8 cellular contexts compared by ENCODE assay signal in genomic region chr14:88189040-88189839, GRCh38.
DNase-seq lines count a peak whose midpoint lies in the region; TF ChIP-seq lines count a peak whose summit lies in the region.

No MANE protein-coding gene starts in this region.

- peaks cover 7% of the 10 kb centered on the region for H3K4me1 Mint-ChIP-seq in MCF 10A (ENCODE audit: insufficient read depth, unreplicated experiment)

- CTCF ChIA-PET in HEK293 (lab: Yijun Ruan, JAX) = interaction anchor here (0.6 to 5.0 kb wide), 51 partner anchors 10 to 718 kb away, joined by 3 to 58 read pairs (median 4); partner anchors contain the start of gene SPATA7
- CTCF ChIA-PET in MCF 10A (lab: Yijun Ruan, JAX) = interaction anchor here (0.5 to 5.5 kb wide), 82 partner anchors 8 to 478 kb away, joined by 3 to 84 read pairs (median 4); partner anchors contain the start of gene SPATA7

- H3K27ac Mint-ChIP-seq in MCF 10A (ENCODE audit: low read depth, unreplicated experiment) = no peak overlapping the region

- no peaks in the 10 kb centered on the region for H4K20me1 ChIP-seq in smooth muscle cell (ENCODE audit: low read depth)

- TF ChIP-seq CTCF in HEK293 (tag by site-specific recombination; IDR thresholded peaks at IDR 0.05) (peak; percentile 58; the same call in 1 of the 2 replicates), MCF 10A (IDR thresholded peaks at IDR 0.05; ENCODE audit: unreplicated experiment) (peak; percentile 69), smooth muscle cell (IDR thresholded peaks at IDR 0.05; ENCODE audit: borderline replicate concordance, insufficient read depth, poor library complexity, severe bottlenecking) (peak; percentile 65)

- no peak overlapping the region for H3K27ac ChIP-seq in HEK293 (ENCODE audit: extremely low read depth, low read depth, low read length)
- H3K27ac ChIP-seq in SK-N-MC = no peak overlapping the region
- H3K27ac ChIP-seq in smooth muscle cell (ENCODE audit: low read depth) = no peak overlapping the region

- BruUV-seq in MCF 10A (replicated peaks; lab: Mats Ljungman, UMichigan) = no TSS peak

- peak overlapping the region; percentile 79 for H3K4me2 ChIP-seq in smooth muscle cell

- H3K79me2 ChIP-seq in smooth muscle cell (ENCODE audit: low read depth) = no peaks in the 10 kb centered on the region

- H3K4me1 ChIP-seq in HEK293 (ENCODE audit: control insufficient read depth, insufficient read depth, low read length) (peaks cover 2% of the 10 kb centered on the region; the same call in 1 of the 2 replicates), smooth muscle cell (ENCODE audit: low read depth) (peaks cover 25% of the 10 kb centered on the region)

- H3K9ac ChIP-seq in SK-N-MC (ENCODE audit: insufficient read length) = no peak overlapping the region
- H3K9ac ChIP-seq in smooth muscle cell (ENCODE audit: low read depth) = no peak overlapping the region

- peak overlapping the region; percentile 67 for H2AFZ ChIP-seq in smooth muscle cell (ENCODE audit: low read depth)

- intact Hi-C loops in MCF 10A (cut with micrococcal nuclease) = loop anchor here (1.0 to 2.0 kb wide), 6 partner anchors 45 to 374 kb away; partner anchors contain the start of genes SPATA7 and ZC3H14

- no peaks in the 10 kb centered on the region for H3K9me3 Mint-ChIP-seq in MCF 10A (ENCODE audit: unreplicated experiment)

- peak; percentile 76 for DNase-seq in SIG-M5 treated with dmso at 0.1 percent for 504 hours (lab: John Stamatoyannopoulos, UW; ENCODE audit: unreplicated experiment)
- no peak for DNase-seq in SIG-M5 (lab: John Stamatoyannopoulos, UW)
- peak; percentile 79 for DNase-seq in NAMALWA (ENCODE audit: low spot score)
- peak; percentile 35 for DNase-seq in SK-N-MC (ENCODE audit: low read depth, low spot score)
- DNase-seq in MCF 10A (ENCODE audit: unreplicated experiment) = peak; percentile 88
- peak; percentile 69 for DNase-seq in iPS-NIHi11 (ENCODE audit: low spot score)
- no peak for DNase-seq in smooth muscle cell (lab: John Stamatoyannopoulos, UW; ENCODE audit: unreplicated experiment)

- POLR2A ChIA-PET in HEK293 (lab: Yijun Ruan, JAX) (no interaction called here), MCF 10A (lab: Yijun Ruan, JAX) (interaction anchor here (0.5 to 1.0 kb wide), 5 partner anchors 73 to 372 kb away, joined by 3 to 8 read pairs (median 5); partner anchors contain the start of gene SPATA7)

- no peak overlapping the region for H3K4me3 Mint-ChIP-seq in MCF 10A (ENCODE audit: unreplicated experiment)

- peaks cover 10% of the 10 kb centered on the region for H3F3A ChIP-seq in smooth muscle cell (ENCODE audit: low read depth)

- H3K36me3 ChIP-seq in HEK293 (ENCODE audit: control insufficient read depth in 2 of 2, insufficient read depth in 1 of 2, low read length in 2 of 2) (no peaks in the 10 kb centered on the region), SK-N-MC (ENCODE audit: insufficient read depth, low read length) (no peaks in the 10 kb centered on the region), smooth muscle cell (ENCODE audit: low read depth) (no peaks in the 10 kb centered on the region)

- WGBS in smooth muscle cell (ENCODE audit: low lambda C conversion rate) = 10% methylated on average over 18 of the region's 18 CpGs

- H3K9me3 ChIP-seq in HEK293 (ENCODE audit: control insufficient read depth, insufficient read depth, low read depth, low read length) = no peaks in the 10 kb centered on the region
- H3K9me3 ChIP-seq in SK-N-MC (ENCODE audit: low read depth, low read length) = no peaks in the 10 kb centered on the region
- no peaks in the 10 kb centered on the region for H3K9me3 ChIP-seq in smooth muscle cell (replicated peaks; ENCODE audit: low read depth)

- H3K4me3 ChIP-seq in HEK293 (ENCODE audit: low read depth, low read length) = peak overlapping the region; percentile 22
- no peak overlapping the region for H3K4me3 ChIP-seq in SK-N-MC
- peak overlapping the region; percentile 35 for H3K4me3 ChIP-seq in smooth muscle cell

- peaks cover 52% of the 10 kb centered on the region for H3K27me3 Mint-ChIP-seq in MCF 10A (ENCODE audit: insufficient read depth, unreplicated experiment)

- H3K36me3 Mint-ChIP-seq in MCF 10A (ENCODE audit: insufficient read depth, unreplicated experiment) = no peaks in the 10 kb centered on the region

- no peaks in the 10 kb centered on the region for H3K27me3 ChIP-seq in smooth muscle cell (ENCODE audit: low read depth)

TF ChIP-seq in HEK293, 187 proteins besides CTCF, POLR2A, EP300 and RAD21 (continues in another document):
- TF ChIP-seq ZNF654 (tag by site-specific recombination; IDR thresholded peaks at IDR 0.05; ENCODE audit: low read depth) = peak; percentile 92
- no peak for TF ChIP-seq ZNF473 (tag by site-specific recombination; IDR thresholded peaks at IDR 0.05)
- TF ChIP-seq ZNF837 (tag by site-specific recombination; IDR thresholded peaks at IDR 0.05) = no peak
- no peak for TF ChIP-seq ZSCAN16 (tag by site-specific recombination; IDR thresholded peaks at IDR 0.05)
- no peak for TF ChIP-seq ZNF19 (tag by site-specific recombination; IDR thresholded peaks at IDR 0.05; ENCODE audit: low read depth)
- no peak for TF ChIP-seq ZNF114 (tag by site-specific recombination; IDR thresholded peaks at IDR 0.05)
- TF ChIP-seq PRDM1 (tag by site-specific recombination; IDR thresholded peaks at IDR 0.05) = peak; percentile 79
- TF ChIP-seq ZBTB17 (tag by site-specific recombination; IDR thresholded peaks at IDR 0.05) = 0 out of 2 replicates have a peak, but pooled peaks have one; percentile 39
- TF ChIP-seq ZNF560 (tag by site-specific recombination; IDR thresholded peaks at IDR 0.05; ENCODE audit: borderline replicate concordance) = no peak
- no peak for TF ChIP-seq ZNF221 (tag by site-specific recombination; IDR thresholded peaks at IDR 0.05; ENCODE audit: borderline replicate concordance)
- no peak for TF ChIP-seq KLF16 (tag by site-specific recombination; IDR thresholded peaks at IDR 0.05)
- no peak for TF ChIP-seq KLF17 (tag by site-specific recombination; IDR thresholded peaks at IDR 0.05)
- no peak for TF ChIP-seq ZNF792 (tag by site-specific recombination; IDR thresholded peaks at IDR 0.05)
- no peak for TF ChIP-seq ZNF24 (tag by site-specific recombination; IDR thresholded peaks at IDR 0.05)
- no peak for TF ChIP-seq YY1 (tag by site-specific recombination; IDR thresholded peaks at IDR 0.05)
- no peak for TF ChIP-seq ZNF830 (tag by site-specific recombination; IDR thresholded peaks at IDR 0.05; ENCODE audit: low read depth)
- TF ChIP-seq ZEB2 (tag by site-specific recombination; IDR thresholded peaks at IDR 0.05) = peak; percentile 39; the same call in 1 of the 2 replicates
- no peak for TF ChIP-seq ZNF704 (tag by site-specific recombination; IDR thresholded peaks at IDR 0.05)
- no peak for TF ChIP-seq YY2 (tag by site-specific recombination; IDR thresholded peaks at IDR 0.05)
- TF ChIP-seq ZBTB48 (tag by site-specific recombination; IDR thresholded peaks at IDR 0.05) = no peak
- no peak for TF ChIP-seq ZNF292 (tag by site-specific recombination; IDR thresholded peaks at IDR 0.05; ENCODE audit: borderline replicate concordance, low read depth)
- no peak for TF ChIP-seq ZNF248 (tag by site-specific recombination; IDR thresholded peaks at IDR 0.05)
- TF ChIP-seq ZBTB11 (tag by site-specific recombination; conservative IDR thresholded peaks at IDR 0.05; ENCODE audit: low read depth) = no peak
- TF ChIP-seq HOXC10 (CRISPR knock-in tag; IDR thresholded peaks at IDR 0.05) = no peak
- TF ChIP-seq ZNF558 (tag by site-specific recombination; IDR thresholded peaks at IDR 0.05) = no peak
- TF ChIP-seq ZNF660 (tag by site-specific recombination; IDR thresholded peaks at IDR 0.05) = peak; percentile 83; the same call in 1 of the 2 replicates

Comparison
In these comparisons a context has a peak if more than half of its experiments do, and no peak if none do; other contexts are left out.
1. DNase-seq: peak in SIG-M5 treated with dmso at 0.1 percent for 504 hours (single experiment), NAMALWA (single experiment), SK-N-MC (single experiment), MCF 10A (single experiment) and iPS-NIHi11 (single experiment); none in SIG-M5 (single experiment) and smooth muscle cell (single experiment).
2. Peak in every context shown above with its lines, with median percentiles within 50 percentile points of each other: CTCF ChIP-seq.